ENCODE assay signal across 24 cellular contexts in genomic region chr11:69061713-69062053, GRCh38. TPM values are rescaled to one million over a fixed set of nuclear protein-coding genes. Genes with fewer than 3 reads are reported as not detected.
A peak's percentile ranks its signal among the peaks of the same experiment; 100 is the strongest.
DNase-seq lines count a peak whose midpoint lies in the region; ATAC-seq, FAIRE-seq and TF ChIP-seq lines count a peak whose summit lies in the region.
"Had no signal": no experiment of that assay in that cellular context is flagged by ENCODE, and none has a peak within 500 bp of the region (broad histone marks: within the 10 kb centered on the region; RNA-seq: fewer than 3 reads in every experiment).

No MANE protein-coding gene starts in this region.

- no peak overlapping the region for H3K4me3 Mint-ChIP-seq in activated CD4-positive, alpha-beta T cell treated with anti-CD3 and anti-CD28 coated beads, Interleukin-2, amount 10 ng/mL, durations not matched to agents 24 days and 14 days
- H3K4me3 Mint-ChIP-seq in endothelial cell (ENCODE audit: unreplicated experiment), result peak overlapping the region; percentile 15
- H3K4me3 Mint-ChIP-seq in stimulated activated effector memory CD8-positive, alpha-beta T cell treated with anti-CD3 and anti-CD28 coated beads, Interleukin-12 subunit alpha, Interleukin-12 subunit beta, amount 100 ng/mL, for 72 hours, result no peak overlapping the region
- H3K4me3 Mint-ChIP-seq in Calu3 (ENCODE audit: low read depth, unreplicated experiment), result no peak overlapping the region
- H3K4me3 Mint-ChIP-seq: B cell, GM23338 had no signal

- peak; percentile 13 for FAIRE-seq in HTR-8/SVneo (lab: Jason Lieb, UNC)
- FAIRE-seq: HepG2 had no signal

- H3K27me3 Mint-ChIP-seq in activated CD4-positive, alpha-beta T cell treated with anti-CD3 and anti-CD28 coated beads, Interleukin-2, amount 10 ng/mL, durations not matched to agents 24 days and 14 days, result no peaks in the 10 kb centered on the region
- H3K27me3 Mint-ChIP-seq in endothelial cell (ENCODE audit: unreplicated experiment) (peaks cover 12% of the 10 kb centered on the region), Calu3 (ENCODE audit: unreplicated experiment) (no peaks in the 10 kb centered on the region)
- H3K27me3 Mint-ChIP-seq: B cell had no signal

- peak overlapping the region; percentile 7 for H3K27ac Mint-ChIP-seq in activated CD4-positive, alpha-beta T cell treated with anti-CD3 and anti-CD28 coated beads, Interleukin-2, amount 10 ng/mL, durations not matched to agents 24 days and 14 days
- no peak overlapping the region for H3K27ac Mint-ChIP-seq in endothelial cell (ENCODE audit: unreplicated experiment)
- peak overlapping the region; percentile 63 for H3K27ac Mint-ChIP-seq in stimulated activated effector memory CD8-positive, alpha-beta T cell treated with anti-CD3 and anti-CD28 coated beads, Interleukin-12 subunit alpha, Interleukin-12 subunit beta, amount 100 ng/mL, for 72 hours
- no peak overlapping the region for H3K27ac Mint-ChIP-seq in Calu3 (ENCODE audit: unreplicated experiment)
- H3K27ac Mint-ChIP-seq: B cell, GM23338 had no signal

- intact Hi-C loops in activated CD4-positive, alpha-beta T cell treated with anti-CD3 and anti-CD28 coated beads, Interleukin-2, amount 10 ng/mL, durations not matched to agents 24 days and 14 days (cut with micrococcal nuclease), result no loop called here
- intact Hi-C loops in Calu3 (cut with micrococcal nuclease; ENCODE audit: unreplicated experiment), result no loop called here

- no peak for ATAC-seq in stimulated activated effector memory CD8-positive, alpha-beta T cell treated with anti-CD3 and anti-CD28 coated beads, Interleukin-12 subunit alpha, Interleukin-12 subunit beta, amount 100 ng/mL, for 72 hours
- no peak for ATAC-seq in GM19452 (IDR thresholded peaks at IDR 0.05; ENCODE audit: unreplicated experiment)
- ATAC-seq in HG02588 (IDR thresholded peaks at IDR 0.05; ENCODE audit: unreplicated experiment), result no peak
- ATAC-seq: GM23338, HepG2 had no signal

- H3K4me1 Mint-ChIP-seq in activated CD4-positive, alpha-beta T cell treated with anti-CD3 and anti-CD28 coated beads, Interleukin-2, amount 10 ng/mL, durations not matched to agents 24 days and 14 days, result peaks cover 2% of the 10 kb centered on the region
- no peaks in the 10 kb centered on the region for H3K4me1 Mint-ChIP-seq in endothelial cell (ENCODE audit: unreplicated experiment)
- peaks cover 31% of the 10 kb centered on the region for H3K4me1 Mint-ChIP-seq in stimulated activated effector memory CD8-positive, alpha-beta T cell treated with anti-CD3 and anti-CD28 coated beads, Interleukin-12 subunit alpha, Interleukin-12 subunit beta, amount 100 ng/mL, for 72 hours
- no peaks in the 10 kb centered on the region for H3K4me1 Mint-ChIP-seq in Calu3 (ENCODE audit: low read depth, unreplicated experiment)
- H3K4me1 Mint-ChIP-seq: GM23338 had no signal

- H3K36me3 Mint-ChIP-seq in activated CD4-positive, alpha-beta T cell treated with anti-CD3 and anti-CD28 coated beads, Interleukin-2, amount 10 ng/mL, durations not matched to agents 24 days and 14 days (ENCODE audit: low read depth), result no peaks in the 10 kb centered on the region
- H3K36me3 Mint-ChIP-seq in endothelial cell (ENCODE audit: low read depth, unreplicated experiment) (peaks cover 16% of the 10 kb centered on the region), Calu3 (ENCODE audit: insufficient read depth, unreplicated experiment) (no peaks in the 10 kb centered on the region)
- H3K36me3 Mint-ChIP-seq in stimulated activated effector memory CD8-positive, alpha-beta T cell treated with anti-CD3 and anti-CD28 coated beads, Interleukin-12 subunit alpha, Interleukin-12 subunit beta, amount 100 ng/mL, for 72 hours, result peaks cover 6% of the 10 kb centered on the region

- TF ChIP-seq CTCF in endothelial cell (IDR thresholded peaks at IDR 0.05; ENCODE audit: unreplicated experiment) (no peak), Calu3 (IDR thresholded peaks at IDR 0.05; ENCODE audit: unreplicated experiment) (no peak)

- no peaks in the 10 kb centered on the region for H3K9me3 Mint-ChIP-seq in activated CD4-positive, alpha-beta T cell treated with anti-CD3 and anti-CD28 coated beads, Interleukin-2, amount 10 ng/mL, durations not matched to agents 24 days and 14 days
- H3K9me3 Mint-ChIP-seq in endothelial cell (ENCODE audit: unreplicated experiment) (no peaks in the 10 kb centered on the region), Calu3 (ENCODE audit: low read depth, unreplicated experiment) (no peaks in the 10 kb centered on the region)
- no peaks in the 10 kb centered on the region for H3K9me3 Mint-ChIP-seq in stimulated activated effector memory CD8-positive, alpha-beta T cell treated with anti-CD3 and anti-CD28 coated beads, Interleukin-12 subunit alpha, Interleukin-12 subunit beta, amount 100 ng/mL, for 72 hours
- H3K9me3 Mint-ChIP-seq: GM23338 had no signal

- no TSS peak for BruUV-seq in Calu3 (replicated peaks; lab: Mats Ljungman, UMichigan)

- no peak for DNase-seq in activated CD4-positive, alpha-beta T cell treated with anti-CD3 and anti-CD28 coated beads, Interleukin-2, amount 10 ng/mL, durations not matched to agents 24 days and 14 days
- DNase-seq in activated CD4-positive, alpha-beta T cell treated with anti-CD3 and anti-CD28 coated beads, Interleukin-2, amount 50 U/mL, for 48 hours, result no peak
- DNase-seq in HTR-8/SVneo (ENCODE audit: insufficient read length, low spot score), result no peak
- no peak for DNase-seq in endothelial cell (ENCODE audit: low spot score)
- DNase-seq in stimulated activated effector memory CD8-positive, alpha-beta T cell treated with anti-CD3 and anti-CD28 coated beads, Interleukin-12 subunit alpha, Interleukin-12 subunit beta, amount 100 ng/mL, for 72 hours (ENCODE audit: low spot score in 2 of 2), result no peak
- DNase-seq in Calu3, result no peak
- DNase-seq: Caco-2, DMS153, GDM1, KBM-7, MV-4-11, NCI-H1417, NCI-H187, NCI-H2107, NCI-H226, NCI-H524 treated with DMSO at 0.1 percent for 48 hours, PC-9, SIG-M5 had no signal

- CTCF ChIA-PET in Calu3 (lab: Charles Lee), result no interaction called here

RNA-seq across cellular contexts. Expression of gene TPCN2, which starts 13.0 kb away (rescaled TPM):
- total RNA-seq in activated CD4-positive, alpha-beta T cell treated with anti-CD3 and anti-CD28 coated beads, Interleukin-2, amount 10 ng/mL, durations not matched to agents 24 days and 14 days, result 15.7 and 16.8 TPM in 2 replicates
- total RNA-seq in endothelial cell (ENCODE audit: unreplicated experiment), result 31.4 TPM
- total RNA-seq in Calu3 (2022), result 21.9 and 24.3 TPM in 2 replicates

RNA-seq across cellular contexts. Expression of gene MRGPRF, which starts 48.6 kb away (rescaled TPM):
- total RNA-seq in activated CD4-positive, alpha-beta T cell treated with anti-CD3 and anti-CD28 coated beads, Interleukin-2, amount 10 ng/mL, durations not matched to agents 24 days and 14 days, result not detected in 2 replicates
- 0.54 TPM for total RNA-seq in endothelial cell (ENCODE audit: unreplicated experiment)
- total RNA-seq in Calu3 (2022), result 0.14 and 0.15 TPM in 2 replicates
- total RNA-seq: B cell, Daoy, HepG2 had no signal

Comparison
In these comparisons a context has a peak if more than half of its experiments do, and no peak if none do; other contexts are left out.
1. H3K27ac Mint-ChIP-seq: peak in activated CD4-positive, alpha-beta T cell treated with anti-CD3 and anti-CD28 coated beads, Interleukin-2, amount 10 ng/mL, durations not matched to agents 24 days and 14 days (single experiment) and stimulated activated effector memory CD8-positive, alpha-beta T cell treated with anti-CD3 and anti-CD28 coated beads, Interleukin-12 subunit alpha, Interleukin-12 subunit beta, amount 100 ng/mL, for 72 hours (single experiment); none in endothelial cell (single experiment) and Calu3 (single experiment).